ENCODE assay signal across 18 cellular contexts in genomic region chr1:67459068-67459467, GRCh38. TPM values are rescaled to one million over a fixed set of nuclear protein-coding genes. Genes with fewer than 3 reads are reported as not detected.
A peak's percentile ranks its signal among the peaks of the same experiment; 100 is the strongest.
DNase-seq lines count a peak whose midpoint lies in the region; ATAC-seq, FAIRE-seq and TF ChIP-seq lines count a peak whose summit lies in the region.
"Had no signal": no experiment of that assay in that cellular context is flagged by ENCODE, and none has a peak within 500 bp of the region (broad histone marks: within the 10 kb centered on the region; RNA-seq: fewer than 3 reads in every experiment).

No MANE protein-coding gene starts in this region.

- H3K36me3 ChIP-seq in H1 (ENCODE audit: control insufficient read depth in 2 of 4, insufficient read depth in 4 of 4, low read length in 3 of 4) (no peaks in the 10 kb centered on the region), prostate gland (no peaks in the 10 kb centered on the region)
- H3K36me3 ChIP-seq: BLaER1 treated with 17β-estradiol and CSF1 and Interleukin-3, amounts not matched to agents 10 nM and 100 nM; breast epithelium; esophagus muscularis mucosa; transverse colon had no signal

- no peak overlapping the region; the same call in 1 of the 2 replicates for H3K18ac ChIP-seq in H1 (ENCODE audit: extremely low read depth, low read length)

- peak; percentile 58 for FAIRE-seq in H1 (lab: Jason Lieb, UNC)
- FAIRE-seq: H54 had no signal

- WGBS in H1 (ENCODE audit: extremely low coverage in 1 of 2, insufficient coverage in 1 of 2, insufficient read length in 1 of 2, insufficient replicate concordance in 2 of 2, low coverage in 1 of 2, low lambda C conversion rate in 2 of 2, missing lambda C conversion rate in 1 of 2), 2 experiments: 0% methylated on average over 3 of the region's 3 CpGs; no CpG with 5 or more reads in 1 of the 2 experiments
- WGBS in prostate gland: 60% methylated on average over 3 of the region's 3 CpGs

- H3K4ac ChIP-seq in H1 (replicated peaks; ENCODE audit: insufficient read length, low read depth, low read length): no peak overlapping the region

- H3K23ac ChIP-seq in H1 (ENCODE audit: insufficient read length): no peak overlapping the region

- H4K8ac ChIP-seq in H1 (ENCODE audit: extremely low read depth, insufficient read depth, low read length): no peak overlapping the region

- intact Hi-C loops in prostate gland (cut with DNase I) (no loop called here), dorsolateral prefrontal cortex (cut with DNase I) (no loop called here)

- POLR2A ChIA-PET in H1 (lab: Charles Lee; ENCODE audit: partially characterized antibody): interaction anchor here (0.9 to 7.2 kb wide), 5 partner anchors 17 to 58 kb away, joined by 3 to 72 read pairs (median 4); partner anchors contain the start of gene SERBP1

- CTCF ChIA-PET in H1 (lab: Charles Lee; ENCODE audit: partially characterized antibody): interaction anchor here (0.6 to 1.4 kb wide), 3 partner anchors 12 to 41 kb away, joined by 3 to 5 read pairs (median 3); no protein-coding TSS in a partner anchor

- no peaks in the 10 kb centered on the region for H3K23me2 ChIP-seq in H1 (ENCODE audit: low read depth, low read length)

- no peak overlapping the region for H3K56ac ChIP-seq in H1 (replicated peaks; ENCODE audit: insufficient read length, low read depth, low read length)

- H2BK20ac ChIP-seq in H1 (ENCODE audit: low read length): no peak overlapping the region

- no peak overlapping the region for H4K5ac ChIP-seq in H1 (ENCODE audit: insufficient read length, low read depth, low read length)

- peak overlapping the region; percentile 13; the same call in 1 of the 2 replicates for H2BK5ac ChIP-seq in H1 (ENCODE audit: low read depth, low read length)

- no peak overlapping the region for H2BK15ac ChIP-seq in H1 (ENCODE audit: low read length)

- no peaks in the 10 kb centered on the region for H3K79me2 ChIP-seq in H1 (ENCODE audit: control insufficient read depth in 1 of 2, insufficient read depth in 2 of 2, low read length in 2 of 2)

- no peak overlapping the region for H2AFZ ChIP-seq in H1 (ENCODE audit: low read length)

- no peak overlapping the region for H2BK12ac ChIP-seq in H1 (ENCODE audit: low read depth, low read length)

- no peaks in the 10 kb centered on the region for H4K20me1 ChIP-seq in H1 (replicated peaks in 1 of 2; ENCODE audit: control insufficient read depth in 1 of 2, insufficient read depth in 2 of 2, low read length in 2 of 2)
- H4K20me1 ChIP-seq: BLaER1 treated with 17β-estradiol and CSF1 and Interleukin-3, amounts not matched to agents 10 nM and 100 nM had no signal

- H3K27me3 ChIP-seq in H1 (replicated peaks in 1 of 4; ENCODE audit: control insufficient read depth in 3 of 4, extremely low read depth in 1 of 4, insufficient read depth in 3 of 4, low read length in 3 of 4): no peaks in the 10 kb centered on the region
- H3K27me3 ChIP-seq in prostate gland (replicated peaks; ENCODE audit: insufficient read depth): no peaks in the 10 kb centered on the region
- H3K27me3 ChIP-seq in dorsolateral prefrontal cortex: no peaks in the 10 kb centered on the region
- H3K27me3 ChIP-seq: BLaER1 treated with 17β-estradiol and CSF1 and Interleukin-3, amounts not matched to agents 10 nM and 100 nM; breast epithelium; esophagus muscularis mucosa; transverse colon had no signal

- no peak overlapping the region for H3K14ac ChIP-seq in H1 (ENCODE audit: insufficient read length)

- H3K4me3 ChIP-seq in LNCaP clone FGC (ENCODE audit: low read depth, low read length): no peak overlapping the region
- peak overlapping the region in 2 of 4 experiments; percentile 15 to 49; a peak in 3 of 8 replicates for H3K4me3 ChIP-seq in H1 (ENCODE audit: extremely low read depth in 1 of 4, insufficient read depth in 2 of 4, low read depth in 3 of 4, low read length in 4 of 4)
- H3K4me3 ChIP-seq in prostate gland: no peak overlapping the region
- H3K4me3 ChIP-seq in dorsolateral prefrontal cortex: no peak overlapping the region
- H3K4me3 ChIP-seq: BLaER1 treated with 17β-estradiol and CSF1 and Interleukin-3, amounts not matched to agents 10 nM and 100 nM; breast epithelium; esophagus muscularis mucosa; transverse colon had no signal

- peak; percentile 18 for DNase-seq in DMS53 (lab: John Stamatoyannopoulos, UW)
- DNase-seq in DMS53 treated with DMSO at 0.1 percent for 48 hours (lab: John Stamatoyannopoulos, UW; ENCODE audit: unreplicated experiment): no peak
- DNase-seq in LNCaP clone FGC (ENCODE audit: low read depth): peak; percentile 56
- peak; percentile 39 to 55 for DNase-seq in H1 (ENCODE audit: low read depth in 1 of 2, low spot score in 2 of 2)
- DNase-seq in prostate gland (ENCODE audit: low spot score): peak; percentile 42
- DNase-seq in dorsolateral prefrontal cortex: no peak
- DNase-seq: natural killer cell, NCI-H1930, NCI-H82, transverse colon had no signal

- ATAC-seq in HG02884 (IDR thresholded peaks at IDR 0.05; ENCODE audit: unreplicated experiment) (no peak), HG02763 (IDR thresholded peaks at IDR 0.05; ENCODE audit: unreplicated experiment) (no peak)
- ATAC-seq: natural killer cell; stimulated activated memory B cell treated with anti-CD40 and anti-IgM and Interleukin-4, amounts not matched to agents 10 μg/mL and 1 μg/mL and 100 μg/mL, for 72 hours had no signal

- peak overlapping the region; percentile 25 for H4K91ac ChIP-seq in H1 (replicated peaks; ENCODE audit: insufficient read length, low read length)

- H3K4me1 ChIP-seq in H1 (replicated peaks in 1 of 4; ENCODE audit: control insufficient read depth in 3 of 4, insufficient read depth in 4 of 4, low read length in 3 of 4) (peaks cover 4 to 30% (median 24%) of the 10 kb centered on the region in 4 experiments; a peak in 6 of 7 replicates), prostate gland (replicated peaks) (no peaks in the 10 kb centered on the region)
- H3K4me1 ChIP-seq: BLaER1 treated with 17β-estradiol and CSF1 and Interleukin-3, amounts not matched to agents 10 nM and 100 nM; breast epithelium; transverse colon had no signal

- H2AK5ac ChIP-seq in H1 (ENCODE audit: low read depth, low read length): no peak overlapping the region

- H2BK120ac ChIP-seq in H1 (replicated peaks; ENCODE audit: low read depth, low read length): no peak overlapping the region

- TF ChIP-seq RAD21 in H1 (IDR thresholded peaks at IDR 0.05 in 1 of 2, conservative IDR thresholded peaks at IDR 0.05 in 1 of 2; ENCODE audit: low read depth in 2 of 2, low read length in 2 of 2): no peak

- peak in 1 of 2 experiments; percentile 59; a peak in 1 of 3 replicates for TF ChIP-seq EP300 in H1 (IDR thresholded peaks at IDR 0.05; ENCODE audit: borderline replicate concordance in 1 of 2, low read depth in 2 of 2, low read length in 2 of 2)

- TF ChIP-seq POLR2A in H1 (IDR thresholded peaks at IDR 0.05; ENCODE audit: control extremely low read depth in 1 of 2, low read depth in 2 of 2, low read length in 2 of 2) (no peak), prostate gland (IDR thresholded peaks at IDR 0.05) (no peak)

- peak overlapping the region; percentile 57 to 60 for H3K4me2 ChIP-seq in H1 (ENCODE audit: insufficient read depth in 1 of 2, low read depth in 2 of 2, low read length in 2 of 2)
- H3K4me2 ChIP-seq: BLaER1 treated with 17β-estradiol and CSF1 and Interleukin-3, amounts not matched to agents 10 nM and 100 nM had no signal

- no peaks in the 10 kb centered on the region for H3K9me3 ChIP-seq in H1 (ENCODE audit: insufficient read depth in 2 of 2, low read depth in 1 of 2, low read length in 1 of 2)
- no peaks in the 10 kb centered on the region for H3K9me3 ChIP-seq in prostate gland
- H3K9me3 ChIP-seq: BLaER1 treated with 17β-estradiol and CSF1 and Interleukin-3, amounts not matched to agents 10 nM and 100 nM; breast epithelium; esophagus muscularis mucosa; transverse colon had no signal

- H3K27ac ChIP-seq in H1 (ENCODE audit: low read depth, low read length) (no peak overlapping the region; the same call in 1 of the 2 replicates), prostate gland (no peak overlapping the region), dorsolateral prefrontal cortex (no peak overlapping the region)
- H3K27ac ChIP-seq: 22Rv1; BLaER1 treated with 17β-estradiol and CSF1 and Interleukin-3, amounts not matched to agents 10 nM and 100 nM; breast epithelium; esophagus muscularis mucosa; transverse colon had no signal

- H3K79me1 ChIP-seq in H1 (ENCODE audit: low read depth, low read length): no peaks in the 10 kb centered on the region

- no peak for TF ChIP-seq CTCF in LNCaP clone FGC (IDR thresholded peaks at IDR 0.05; ENCODE audit: control insufficient read depth, extremely low read depth, insufficient read depth)
- no peak for TF ChIP-seq CTCF in H1 (IDR thresholded peaks at IDR 0.05; ENCODE audit: control extremely low read depth in 1 of 3, insufficient read depth in 1 of 3, low read depth in 1 of 3, low read length in 3 of 3)
- TF ChIP-seq CTCF in prostate gland (IDR thresholded peaks at IDR 0.05): no peak
- TF ChIP-seq CTCF in dorsolateral prefrontal cortex (IDR thresholded peaks at IDR 0.05 in 54 of 56, conservative IDR thresholded peaks at IDR 0.05 in 2 of 56; ENCODE audit: low read depth in 1 of 56, partially characterized antibody in 56 of 56): no peak

- H3K9ac ChIP-seq in H1 (replicated peaks in 1 of 4; ENCODE audit: extremely low read depth in 1 of 4, low read depth in 3 of 4, low read length in 3 of 4): no peak overlapping the region
- H3K9ac ChIP-seq: BLaER1 treated with 17β-estradiol and CSF1 and Interleukin-3, amounts not matched to agents 10 nM and 100 nM had no signal

TF ChIP-seq in H1, 55 proteins besides CTCF, POLR2A, EP300 and RAD21 (continues in another document):
- TF ChIP-seq CREB1 (IDR thresholded peaks at IDR 0.05): no peak
- TF ChIP-seq PHF8 (conservative IDR thresholded peaks at IDR 0.05; ENCODE audit: low read depth, low read length): no peak
- no peak for TF ChIP-seq SIRT6 (IDR thresholded peaks at IDR 0.05; ENCODE audit: low read length)
- no peak for TF ChIP-seq JUND (IDR thresholded peaks at IDR 0.05; ENCODE audit: low read length)
- no peak for TF ChIP-seq JUN (IDR thresholded peaks at IDR 0.05; ENCODE audit: low read depth, low read length)
- TF ChIP-seq SIN3A (conservative IDR thresholded peaks at IDR 0.05 in 1 of 2, IDR thresholded peaks at IDR 0.05 in 1 of 2; ENCODE audit: low read depth in 1 of 2, low read length in 2 of 2): no peak
- 0 out of 2 replicates have a peak, but pooled peaks have one; percentile 46 for TF ChIP-seq YY1 (IDR thresholded peaks at IDR 0.05; ENCODE audit: low read depth, low read length)

RNA-seq across cellular contexts. Expression of gene SERBP1, which starts 28.9 kb away (rescaled TPM):
- total RNA-seq in H1 (2021; fragmentation: NEBNext Ultra II Directional; extraction: Animal tissue kit (Norgen Biotek cat#: 25700)): 536 and 539 TPM in 2 replicates
- polyA plus RNA-seq in H1 (2011; rRNA removed): 220 and 229 TPM in 2 replicates
- 513 TPM for polyA plus RNA-seq in H1 (2011; cell fraction: cytosol; rRNA removed)
- polyA plus RNA-seq in H1 (2011; cell fraction: nucleus; rRNA removed): 129 TPM
- 435 to 536 TPM (median 461 TPM) in 4 replicates for polyA plus RNA-seq in H1 (2012, experiment 1 of 2)
- polyA plus RNA-seq in H1 (2012, experiment 2 of 2): 73.0 TPM
- polyA plus RNA-seq in H1 (2013, experiment 1 of 2): 541 TPM
- 542 TPM for polyA plus RNA-seq in H1 (2013, experiment 2 of 2)
- polyA minus RNA-seq in H1 (2011; rRNA and poly(A)+ RNA removed): 94.6 and 100 TPM in 2 replicates
- 229 TPM for polyA minus RNA-seq in H1 (2011; cell fraction: cytosol; rRNA and poly(A)+ RNA removed)
- 159 TPM for polyA minus RNA-seq in H1 (2011; cell fraction: nucleus; rRNA and poly(A)+ RNA removed)
- total RNA-seq in prostate gland (100 to 1,000 TPM; 155 to 169 TPM), dorsolateral prefrontal cortex (100 to 1,000 TPM in 8 of 120 experiments, 10 to 100 TPM in 112; 69.2 to 109 (median 88.4) TPM)

Comparison
In these comparisons a context has a peak if more than half of its experiments do, and no peak if none do; other contexts are left out.
1. DNase-seq: peak in DMS53 (single experiment), LNCaP clone FGC (single experiment), H1 (2 of 2) and prostate gland (single experiment); none in DMS53 treated with DMSO at 0.1 percent for 48 hours (single experiment) and dorsolateral prefrontal cortex (0 of 10).